ENCODE assay signal across 2 cellular contexts in genomic region chr1:33577663-33578062, GRCh38.
A peak's percentile ranks its signal among the peaks of the same experiment; 100 is the strongest.
TF ChIP-seq lines count a peak whose summit lies in the region.

No MANE protein-coding gene starts in this region.

TF ChIP-seq in liver, 16 proteins besides CTCF, POLR2A, EP300 and RAD21 (continued from another document):
- TF ChIP-seq REST (IDR thresholded peaks at IDR 0.05) = no peak
- TF ChIP-seq NR2F2 (IDR thresholded peaks at IDR 0.05) = no peak
- no peak for TF ChIP-seq MAX (IDR thresholded peaks at IDR 0.05)
- TF ChIP-seq JUND (IDR thresholded peaks at IDR 0.05) = no peak
- no peak for TF ChIP-seq FOXA1 (IDR thresholded peaks at IDR 0.05)
- TF ChIP-seq YY1 (IDR thresholded peaks at IDR 0.05) = no peak
- no peak for TF ChIP-seq GABPA (IDR thresholded peaks at IDR 0.05 in 1 of 2, conservative IDR thresholded peaks at IDR 0.05 in 1 of 2)
- TF ChIP-seq EGR1 (IDR thresholded peaks at IDR 0.05; ENCODE audit: low read depth in 2 of 2) = peak; percentile 38 to 55

TF ChIP-seq in HepG2, 621 proteins besides CTCF, POLR2A, EP300 and RAD21 (continued from another document):
- TF ChIP-seq RBFOX2 (IDR thresholded peaks at IDR 0.05; ENCODE audit: low read depth, low read length) = no peak
- TF ChIP-seq RCOR2 (CRISPR knock-in tag; IDR thresholded peaks at IDR 0.05) = no peak
- TF ChIP-seq ZNF431 (CRISPR knock-in tag; IDR thresholded peaks at IDR 0.05; ENCODE audit: borderline replicate concordance, low read depth) = no peak
- no peak for TF ChIP-seq ZNF343 (CRISPR knock-in tag; IDR thresholded peaks at IDR 0.05)
- TF ChIP-seq NCOA2 (CRISPR knock-in tag; IDR thresholded peaks at IDR 0.05) = no peak
